In the genomic region with DNA sequence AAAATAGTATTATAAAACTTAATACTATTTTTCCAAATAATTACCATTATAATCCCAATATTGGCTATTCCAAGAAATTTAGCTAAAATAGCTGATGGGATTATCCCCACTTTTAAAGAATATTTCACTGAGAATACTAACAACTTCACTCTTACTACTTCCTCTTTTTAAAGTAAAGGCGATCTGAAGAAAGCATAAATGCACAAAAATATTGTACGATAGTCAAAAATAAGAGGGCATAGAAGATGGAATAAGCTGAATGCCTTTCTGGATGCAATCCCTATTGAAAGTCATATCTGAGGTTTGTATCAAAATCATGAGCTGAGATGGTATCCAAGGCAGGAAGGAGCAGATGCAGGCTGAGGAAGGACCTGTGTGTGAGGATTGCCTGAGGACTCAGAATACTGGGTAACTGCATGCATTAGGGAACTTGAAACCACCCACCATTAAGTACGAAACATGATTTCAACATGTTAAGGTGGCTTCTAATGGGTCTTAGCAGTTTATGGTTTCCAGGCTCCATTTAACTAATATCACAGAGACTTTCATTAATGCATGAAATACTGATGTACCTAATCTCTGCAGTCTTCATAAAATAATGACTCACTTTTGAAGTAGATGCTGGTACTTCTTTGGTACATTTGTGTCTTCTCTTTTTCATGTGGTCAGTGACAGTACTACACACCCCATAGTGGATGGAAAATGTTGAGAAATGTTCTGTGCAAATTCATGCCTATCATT, we compare ENCODE assay signal across 8 cellular contexts.
DNase-seq lines count a peak whose midpoint lies in the region; ATAC-seq, FAIRE-seq and TF ChIP-seq lines count a peak whose summit lies in the region.
"Had no signal": no experiment of that assay in that cellular context is flagged by ENCODE, and none has a peak within 500 bp of the region (broad histone marks: within the 10 kb centered on the region; RNA-seq: fewer than 3 reads in every experiment).

No MANE protein-coding gene starts in this region.

- H3K27ac ChIP-seq in mucosa of rectum (ENCODE audit: low read depth in 2 of 2, low read length in 2 of 2) = peak overlapping the region; percentile 11 to 39
- H3K27ac ChIP-seq: pancreas had no signal

- no peaks in the 10 kb centered on the region for H3K27me3 ChIP-seq in mucosa of rectum (ENCODE audit: control insufficient read depth in 2 of 2, insufficient read depth in 2 of 2, low read length in 2 of 2)

- no peak for FAIRE-seq in RCC 7860 (lab: Jason Lieb, UNC)
- FAIRE-seq: pancreas had no signal

- H3K9ac ChIP-seq in mucosa of rectum (ENCODE audit: low read depth in 1 of 2, low read length in 2 of 2) = no peak overlapping the region

- peak; percentile 35 for TF ChIP-seq POLR2A in GM19099 (IDR thresholded peaks at IDR 0.05; ENCODE audit: extremely low read depth, insufficient read length, low read depth)

- no peak overlapping the region for H3K4me3 ChIP-seq in mucosa of rectum (ENCODE audit: low read length in 2 of 2)
- H3K4me3 ChIP-seq: pancreas had no signal

- peak; percentile 60 for ATAC-seq in HG02981 (IDR thresholded peaks at IDR 0.05; ENCODE audit: unreplicated experiment)

- no peaks in the 10 kb centered on the region for H3K36me3 ChIP-seq in mucosa of rectum (ENCODE audit: control insufficient read depth in 2 of 2, insufficient read depth in 2 of 2, low read length in 2 of 2)
- H3K36me3 ChIP-seq: pancreas had no signal

- H3K4me1 ChIP-seq in mucosa of rectum (ENCODE audit: control insufficient read depth in 2 of 2, insufficient read depth in 2 of 2, low read length in 2 of 2) = peaks cover 0 to 4% of the 10 kb centered on the region in 2 donors

- peak; percentile 87 for DNase-seq in SIG-M5 treated with dmso at 0.1 percent for 504 hours (lab: John Stamatoyannopoulos, UW; ENCODE audit: unreplicated experiment)
- DNase-seq in NCI-H1694 treated with DMSO at 0.1 percent for 48 hours (lab: John Stamatoyannopoulos, UW) = no peak
- no peak for DNase-seq in NCI-H1105 treated with DMSO at 0.1 percent for 48 hours (lab: John Stamatoyannopoulos, UW)
- DNase-seq in RCC 7860 (ENCODE audit: low spot score) = no peak
- DNase-seq: pancreas had no signal

- H3K9me3 ChIP-seq in mucosa of rectum (ENCODE audit: control insufficient read depth in 2 of 2, low read length in 2 of 2) = no peaks in the 10 kb centered on the region
- H3K9me3 ChIP-seq: pancreas had no signal
